In the genomic region with DNA sequence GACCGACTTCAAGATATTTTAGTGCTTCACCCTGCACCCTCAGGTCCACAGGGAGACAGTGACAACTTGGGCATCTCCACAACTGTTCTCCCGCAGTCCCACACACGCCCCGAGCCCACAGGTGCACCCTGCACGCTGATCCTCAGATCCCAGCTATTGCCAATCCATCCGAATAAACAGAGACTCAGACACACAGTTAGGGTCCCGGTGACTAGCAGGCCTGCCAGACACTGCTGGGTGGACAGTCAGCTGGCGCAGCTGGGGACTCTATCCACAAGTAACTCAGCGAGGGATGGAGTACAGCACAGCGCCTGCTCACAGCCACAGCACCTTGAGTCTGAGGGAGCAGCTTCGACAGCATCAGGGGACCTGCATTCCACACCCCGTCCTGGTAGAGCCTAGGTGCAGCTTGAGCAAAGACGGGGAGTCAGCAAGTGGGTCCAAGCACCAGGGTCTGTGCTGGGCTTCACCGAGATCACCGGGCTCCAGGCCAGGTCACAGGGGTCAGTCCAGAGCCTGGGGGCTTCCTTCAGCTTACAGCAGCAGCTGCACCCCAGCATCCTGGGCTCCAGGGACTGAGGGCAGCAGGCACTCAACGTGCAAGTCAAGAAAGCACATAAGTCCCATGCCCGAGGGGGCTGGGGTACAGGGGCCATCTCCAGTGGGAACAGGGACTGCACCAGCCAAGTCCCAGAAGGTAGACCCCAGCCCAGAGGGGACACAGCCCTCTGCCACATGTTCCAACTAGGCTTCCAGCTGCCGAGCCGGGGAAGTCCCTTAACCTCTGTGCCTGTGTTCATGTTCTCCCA, we compare ENCODE assay signal across 8 cellular contexts. TPM values are rescaled to one million over a fixed set of nuclear protein-coding genes. Genes with fewer than 3 reads are reported as not detected.
DNase-seq lines count a peak whose midpoint lies in the region; ATAC-seq, FAIRE-seq and TF ChIP-seq lines count a peak whose summit lies in the region.

No MANE protein-coding gene starts in this region.

- no peak overlapping the region for H3K4me2 ChIP-seq in OCI-LY3 (ENCODE audit: low read length)
- no peak overlapping the region for H3K4me2 ChIP-seq in PC-3 (ENCODE audit: low read length)

- DNase-seq in stimulated activated CD4-positive, alpha-beta T cell treated with anti-CD3 and anti-CD28 coated beads, Interleukin-2, amount 100 ng/mL, for 24 hours = peak; percentile 47 to 48
- DNase-seq in stimulated activated CD4-positive, alpha-beta T cell treated with anti-CD3 and anti-CD28 coated beads, Interleukin-2, amount 100 ng/mL, for 48 hours = no peak
- DNase-seq in small intestine (no peak), H54 (ENCODE audit: insufficient read length, low spot score) (no peak), PC-3 (no peak)

- H3K79me2 ChIP-seq in OCI-LY3 (ENCODE audit: low read length) = peaks cover 32% of the 10 kb centered on the region
- H3K79me2 ChIP-seq in PC-3 (ENCODE audit: low read length) = peaks cover 32% of the 10 kb centered on the region

- no peaks in the 10 kb centered on the region for H3K27me3 Mint-ChIP-seq in dendritic cell treated with granulocyte-macrophage colony-stimulating factor and Interleukin-4, amounts not matched to agents 40 ng/mL and 50 ng/mL, for 4 days

- peaks cover 80% of the 10 kb centered on the region for H3K4me1 Mint-ChIP-seq in dendritic cell treated with granulocyte-macrophage colony-stimulating factor and Interleukin-4, amounts not matched to agents 40 ng/mL and 50 ng/mL, for 4 days (ENCODE audit: low read depth)

- FAIRE-seq in small intestine (lab: Jason Lieb, UNC) = no peak
- no peak for FAIRE-seq in H54 (lab: Jason Lieb, UNC)

- H3K4me3 Mint-ChIP-seq in dendritic cell treated with granulocyte-macrophage colony-stimulating factor and Interleukin-4, amounts not matched to agents 40 ng/mL and 50 ng/mL, for 4 days = no peak overlapping the region

- H2AFZ ChIP-seq in OCI-LY3 (ENCODE audit: low read depth, low read length) (no peak overlapping the region), PC-3 (ENCODE audit: low read length) (no peak overlapping the region)

- H3K9me3 ChIP-seq in OCI-LY3 (ENCODE audit: insufficient read depth, low read length) (no peaks in the 10 kb centered on the region), small intestine (ENCODE audit: control insufficient read depth, low read depth) (no peaks in the 10 kb centered on the region), PC-3 (ENCODE audit: low read length) (no peaks in the 10 kb centered on the region)

- TF ChIP-seq CTCF in OCI-LY3 (IDR thresholded peaks at IDR 0.05; ENCODE audit: low read depth, low read length) = no peak
- no peak for TF ChIP-seq CTCF in PC-3 (conservative IDR thresholded peaks at IDR 0.05; ENCODE audit: low read depth, low read length)

- H3K27ac Mint-ChIP-seq in dendritic cell treated with granulocyte-macrophage colony-stimulating factor and Interleukin-4, amounts not matched to agents 40 ng/mL and 50 ng/mL, for 4 days = peak overlapping the region; percentile 11

- H3K27me3 ChIP-seq in OCI-LY3 (ENCODE audit: low read depth, low read length) (no peaks in the 10 kb centered on the region), small intestine (ENCODE audit: control insufficient read depth in 2 of 2, insufficient read depth in 2 of 2, low read length in 2 of 2) (no peaks in the 10 kb centered on the region), PC-3 (ENCODE audit: low read length) (no peaks in the 10 kb centered on the region)

- peaks cover 70% of the 10 kb centered on the region for H4K20me1 ChIP-seq in OCI-LY3 (ENCODE audit: insufficient read depth, low read length)
- peaks cover 43% of the 10 kb centered on the region for H4K20me1 ChIP-seq in PC-3 (ENCODE audit: low read length)

- BruUV-seq in PC-3 (replicated peaks; lab: Mats Ljungman, UMichigan) = no TSS peak

- no peaks in the 10 kb centered on the region for H3K9me2 ChIP-seq in PC-3 (replicated peaks; ENCODE audit: low read length)

- H3K27ac ChIP-seq in OCI-LY3 (ENCODE audit: low read length) (0 out of 2 replicates have a peak overlapping the region, but pooled peaks have one; percentile 7), small intestine (ENCODE audit: low read depth in 1 of 2, low read length in 1 of 2) (no peak overlapping the region), PC-3 (ENCODE audit: low read length) (no peak overlapping the region)

- peaks cover 21% of the 10 kb centered on the region for H3F3A ChIP-seq in PC-3 (ENCODE audit: low read length, unreplicated experiment)

- CTCF ChIA-PET in PC-3 (lab: Charles Lee) = interaction anchor here (0.6 to 0.8 kb wide), 4 partner anchors 98 to 176 kb away, joined by 3 to 5 read pairs (median 4); no protein-coding TSS in a partner anchor

- H3K9ac ChIP-seq in OCI-LY3 (ENCODE audit: low read length) (no peak overlapping the region), PC-3 (ENCODE audit: low read length) (no peak overlapping the region)

- TF ChIP-seq POLR2A in H54 (IDR thresholded peaks at IDR 0.05; ENCODE audit: low read depth, low read length) = no peak

- intact Hi-C loops in dendritic cell treated with granulocyte-macrophage colony-stimulating factor and Interleukin-4, amounts not matched to agents 40 ng/mL and 50 ng/mL, for 4 days (cut with micrococcal nuclease) = loop anchor here (1.0 to 10.0 kb wide), 2 partner anchors 141 to 213 kb away; a partner anchor contains a TSS
- intact Hi-C loops in PC-3 (cut with micrococcal nuclease) = no loop called here

- H3K4me3 ChIP-seq in OCI-LY3 (ENCODE audit: low read length) (no peak overlapping the region), small intestine (ENCODE audit: low read depth in 1 of 2, low read length in 2 of 2) (no peak overlapping the region), PC-3 (ENCODE audit: low read length) (no peak overlapping the region)

- peaks cover 60% of the 10 kb centered on the region for H3K36me3 Mint-ChIP-seq in dendritic cell treated with granulocyte-macrophage colony-stimulating factor and Interleukin-4, amounts not matched to agents 40 ng/mL and 50 ng/mL, for 4 days (ENCODE audit: low read depth)

- 85 to 86% (median 86%) methylated on average over 19 of the region's 19 CpGs for WGBS in small intestine, 3 donors

- H3K4me1 ChIP-seq in OCI-LY3 (ENCODE audit: low read length) (peaks cover 11% of the 10 kb centered on the region), small intestine (ENCODE audit: control insufficient read depth in 2 of 2, insufficient read depth in 1 of 2, low read depth in 1 of 2, low read length in 1 of 2) (peaks cover 0 to 4% of the 10 kb centered on the region in 2 donors), PC-3 (ENCODE audit: insufficient read depth, low read length) (peaks cover 31% of the 10 kb centered on the region)

- H3K36me3 ChIP-seq in OCI-LY3 (replicated peaks; ENCODE audit: low read depth, low read length) = peaks cover 73% of the 10 kb centered on the region
- peaks cover 21 to 23% of the 10 kb centered on the region in 2 donors for H3K36me3 ChIP-seq in small intestine (ENCODE audit: control insufficient read depth in 2 of 2, insufficient read depth in 2 of 2, low read length in 2 of 2)
- H3K36me3 ChIP-seq in PC-3 (ENCODE audit: low read depth, low read length) = peaks cover 44% of the 10 kb centered on the region

- no peaks in the 10 kb centered on the region for H3K9me3 Mint-ChIP-seq in dendritic cell treated with granulocyte-macrophage colony-stimulating factor and Interleukin-4, amounts not matched to agents 40 ng/mL and 50 ng/mL, for 4 days

- no peak for ATAC-seq in GM18511 (IDR thresholded peaks at IDR 0.05; ENCODE audit: unreplicated experiment)
- ATAC-seq in PC-3 = no peak

- POLR2A ChIA-PET in PC-3 (lab: Charles Lee; ENCODE audit: unreplicated experiment) = interaction anchor here (0.7 kb wide), 1 partner anchor 330 kb away, joined by 7 read pairs; no protein-coding TSS in a partner anchor

RNA-seq across cellular contexts. Expression of a gene that starts 7.6 kb away (rescaled TPM):
- 1,000 to 10,000 TPM; 1,757 to 4,298 (median 3,624) TPM for polyA plus RNA-seq in small intestine
- total RNA-seq in PC-3 (2014; rRNA removed) = 1,363 and 1,371 TPM in 2 replicates

RNA-seq across cellular contexts. Expression of a gene that starts 38.0 kb away (rescaled TPM):
- 10 to 100 TPM in 1 of 3 donors, 1 to 10 TPM in 1, not detected in 1; 1.4 to 10.7 TPM for polyA plus RNA-seq in small intestine
- 7.8 and 9.0 TPM in 2 replicates for total RNA-seq in PC-3 (2014; rRNA removed)

Comparison
In these comparisons a context has a peak if more than half of its experiments do, and no peak if none do; other contexts are left out.
1. DNase-seq: peak in stimulated activated CD4-positive, alpha-beta T cell treated with anti-CD3 and anti-CD28 coated beads, Interleukin-2, amount 100 ng/mL, for 24 hours (2 of 2); none in stimulated activated CD4-positive, alpha-beta T cell treated with anti-CD3 and anti-CD28 coated beads, Interleukin-2, amount 100 ng/mL, for 48 hours (0 of 2), small intestine (single experiment), H54 (single experiment) and PC-3 (single experiment).